Comparison of ENCODE assay signal across 8 cellular contexts in genomic region chr7:98870071-98870651, GRCh38. TPM values are rescaled to one million over a fixed set of nuclear protein-coding genes. Genes with fewer than 3 reads are reported as not detected.
DNase-seq lines count a peak whose midpoint lies in the region; ATAC-seq and TF ChIP-seq lines count a peak whose summit lies in the region.
"Had no signal": no experiment of that assay in that cellular context is flagged by ENCODE, and none has a peak within 500 bp of the region (broad histone marks: within the 10 kb centered on the region; RNA-seq: fewer than 3 reads in every experiment).

No MANE protein-coding gene starts in this region.

- H3K27ac Mint-ChIP-seq in activated T-cell treated with anti-CD3 and anti-CD28 coated beads, Interleukin-2, amount 50 U/mL, for 24 hours = no peak overlapping the region

- intact Hi-C loops in esophagus muscularis mucosa (cut with DNase I) = no loop called here

- no peak for TF ChIP-seq EP300 in esophagus muscularis mucosa (IDR thresholded peaks at IDR 0.05)

- H3K9me3 ChIP-seq in esophagus muscularis mucosa (no peaks in the 10 kb centered on the region), neutrophil (no peaks in the 10 kb centered on the region), thymus (ENCODE audit: control insufficient read depth) (no peaks in the 10 kb centered on the region)

- ATAC-seq in GM18499 (IDR thresholded peaks at IDR 0.05; ENCODE audit: insufficient read depth, unreplicated experiment) (peak; percentile 67), HG02938 (IDR thresholded peaks at IDR 0.05; ENCODE audit: unreplicated experiment) (peak; percentile 66)

- 2% methylated on average over 41 of the region's 44 CpGs for WGBS in esophagus muscularis mucosa
- WGBS in thymus = under 1% methylated on average over 44 of the region's 44 CpGs

- H3K27me3 ChIP-seq in esophagus muscularis mucosa (peaks cover 0 to 71% (median 7%) of the 10 kb centered on the region in 4 donors), neutrophil (peaks cover 78% of the 10 kb centered on the region), thymus (ENCODE audit: control insufficient read depth, insufficient read depth) (peaks cover 42% of the 10 kb centered on the region)

- H3K4me3 Mint-ChIP-seq in activated T-cell treated with anti-CD3 and anti-CD28 coated beads, Interleukin-2, amount 50 U/mL, for 24 hours = peak overlapping the region; percentile 72

- H3K4me1 ChIP-seq in esophagus muscularis mucosa (peaks cover 13 to 26% (median 20%) of the 10 kb centered on the region in 4 donors), neutrophil (ENCODE audit: control insufficient read depth in 1 of 2, insufficient read depth in 1 of 2, low read depth in 1 of 2, low read length in 1 of 2) (peaks cover 15 to 22% of the 10 kb centered on the region in 2 experiments), thymus (ENCODE audit: control insufficient read depth, insufficient read depth, low read length) (no peaks in the 10 kb centered on the region)

- peak; percentile 58 for DNase-seq in NCI-H748 (lab: John Stamatoyannopoulos, UW; ENCODE audit: unreplicated experiment)
- DNase-seq in activated T-cell treated with anti-CD3 and anti-CD28 coated beads, Interleukin-2, amount 50 U/mL, for 24 hours = peak; percentile 79
- DNase-seq in esophagus muscularis mucosa (ENCODE audit: extremely low spot score) = no peak

- no peak for TF ChIP-seq POLR2A in esophagus muscularis mucosa (IDR thresholded peaks at IDR 0.05; ENCODE audit: low read depth)

- H3K27me3 Mint-ChIP-seq in activated T-cell treated with anti-CD3 and anti-CD28 coated beads, Interleukin-2, amount 50 U/mL, for 24 hours = peaks cover 38% of the 10 kb centered on the region

- TF ChIP-seq CTCF in esophagus muscularis mucosa (IDR thresholded peaks at IDR 0.05) (no peak), neutrophil (IDR thresholded peaks at IDR 0.05) (no peak)

- no peaks in the 10 kb centered on the region for H3K36me3 Mint-ChIP-seq in activated T-cell treated with anti-CD3 and anti-CD28 coated beads, Interleukin-2, amount 50 U/mL, for 24 hours (ENCODE audit: low read depth)

- no peaks in the 10 kb centered on the region for H3K9me3 Mint-ChIP-seq in activated T-cell treated with anti-CD3 and anti-CD28 coated beads, Interleukin-2, amount 50 U/mL, for 24 hours

- H3K27ac ChIP-seq in esophagus muscularis mucosa (replicated peaks in 1 of 4) (no peak overlapping the region), neutrophil (peak overlapping the region; percentile 52), thymus (ENCODE audit: low read depth) (no peak overlapping the region)

- H3K4me1 Mint-ChIP-seq in activated T-cell treated with anti-CD3 and anti-CD28 coated beads, Interleukin-2, amount 50 U/mL, for 24 hours (ENCODE audit: low read depth) = peaks cover 4% of the 10 kb centered on the region

- peak overlapping the region; percentile 47 to 57 (median 50) for H3K4me3 ChIP-seq in esophagus muscularis mucosa
- H3K4me3 ChIP-seq in neutrophil (ENCODE audit: low read depth in 1 of 2, low read length in 1 of 2) = peak overlapping the region; percentile 62 to 75
- H3K4me3 ChIP-seq in thymus (ENCODE audit: low read length) = peak overlapping the region; percentile 46

- H3K36me3 ChIP-seq in esophagus muscularis mucosa = no peaks in the 10 kb centered on the region
- H3K36me3 ChIP-seq in neutrophil = no peaks in the 10 kb centered on the region
- no peaks in the 10 kb centered on the region for H3K36me3 ChIP-seq in thymus (ENCODE audit: control insufficient read depth, insufficient read depth)

RNA-seq across cellular contexts. Expression of gene TMEM130, which starts 0.3 kb away (rescaled TPM):
- 1 to 10 TPM in 1 of 4 donors, under 1 TPM in 3; 0.57 to 2.3 (median 0.87) TPM for total RNA-seq in esophagus muscularis mucosa
- 0.23 TPM for polyA plus RNA-seq in thymus
- total RNA-seq: lung microvascular endothelial cell had no signal

RNA-seq across cellular contexts. Expression of gene TRRAP, which starts 8.2 kb away (rescaled TPM):
- total RNA-seq in esophagus muscularis mucosa = 10 to 100 TPM; 22.9 to 38.0 (median 29.7) TPM
- 15.1 TPM for polyA plus RNA-seq in thymus
